Comparison of ENCODE assay signal across 6 cellular contexts in the genomic region with DNA sequence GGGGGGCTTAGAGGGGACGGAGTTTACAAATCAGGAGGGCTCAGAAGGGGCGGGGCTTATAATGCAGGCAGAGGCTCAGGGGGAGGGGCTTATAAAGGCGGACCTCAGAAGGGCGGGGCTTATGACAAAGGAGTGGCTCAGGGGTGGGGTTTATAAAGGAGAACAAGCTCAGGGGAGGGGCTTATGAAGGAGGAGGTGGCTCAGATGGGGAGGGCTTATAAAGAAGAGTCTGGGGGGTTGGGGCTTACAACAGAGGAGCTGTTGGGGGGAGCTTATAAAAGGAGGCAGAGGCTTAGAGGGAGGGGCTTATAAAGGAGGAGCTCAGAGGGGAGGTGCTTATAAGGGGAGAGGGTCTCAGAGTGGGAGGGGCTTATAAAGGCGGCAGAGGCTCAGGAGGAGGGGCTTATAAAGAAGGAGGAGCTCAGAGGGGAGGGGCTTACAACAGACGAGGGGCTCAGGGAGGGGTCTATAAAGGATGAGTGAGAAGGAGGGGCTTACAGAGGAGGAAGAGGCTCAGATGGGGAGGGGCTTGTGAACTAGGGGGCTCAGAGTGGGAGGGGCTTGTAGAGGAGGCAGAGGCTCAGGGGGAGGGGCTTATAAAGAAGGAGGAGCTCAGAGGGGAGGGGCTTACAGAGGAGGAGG.
DNase-seq lines count a peak whose midpoint lies in the region; ATAC-seq and TF ChIP-seq lines count a peak whose summit lies in the region.

No MANE protein-coding gene starts in this region.

- DNase-seq in KBM-7 (peak; percentile 89), WERI-Rb-1 (peak; percentile 54), nephron progenitor cell (peak; percentile 41), NCI-H1417 (lab: John Stamatoyannopoulos, UW) (no peak)

- peaks cover 27% of the 10 kb centered on the region for H3K27me3 ChIP-seq in WERI-Rb-1 (ENCODE audit: insufficient read depth, low read depth, severe bottlenecking)

- no peaks in the 10 kb centered on the region for H3K9me3 ChIP-seq in WERI-Rb-1 (ENCODE audit: severe bottlenecking)

- no peak overlapping the region for H3K27ac ChIP-seq in WERI-Rb-1

- no peak overlapping the region for H3K27ac Mint-ChIP-seq in nephron progenitor cell

- no peak overlapping the region for H3K4me3 Mint-ChIP-seq in nephron progenitor cell

- in situ Hi-C loops in KBM-7 (cut with MboI; ENCODE audit: low pct_unique_long_range_greater_than_20kb, low sequenced_read_pairs) = no loop called here

- no peaks in the 10 kb centered on the region for H3K36me3 Mint-ChIP-seq in nephron progenitor cell (ENCODE audit: low read depth)

- TF ChIP-seq CTCF in WERI-Rb-1 (IDR thresholded peaks at IDR 0.05; ENCODE audit: low read depth, low read length) (no peak), nephron progenitor cell (IDR thresholded peaks at IDR 0.05) (no peak)

- peaks cover 32% of the 10 kb centered on the region for H3K27me3 Mint-ChIP-seq in nephron progenitor cell (ENCODE audit: low read depth, poor library complexity)

- no peaks in the 10 kb centered on the region for H3K36me3 ChIP-seq in WERI-Rb-1

- H3K4me3 ChIP-seq in WERI-Rb-1 (ENCODE audit: low read depth, low read length) = no peak overlapping the region

- H3K9me3 Mint-ChIP-seq in nephron progenitor cell = no peaks in the 10 kb centered on the region

- ATAC-seq in GM21447 (IDR thresholded peaks at IDR 0.05; ENCODE audit: unreplicated experiment) (no peak), GM19023 (IDR thresholded peaks at IDR 0.05; ENCODE audit: unreplicated experiment) (no peak)

- peaks cover 24% of the 10 kb centered on the region for H3K4me1 Mint-ChIP-seq in nephron progenitor cell

Comparison
In these comparisons a context has a peak if more than half of its experiments do, and no peak if none do; other contexts are left out.
1. DNase-seq: peak in KBM-7 (single experiment), WERI-Rb-1 (single experiment) and nephron progenitor cell (single experiment); none in NCI-H1417 (0 of 3).